ENCODE assay signal across 16 cellular contexts in genomic region chr3:37630441-37630840, GRCh38.
A peak's percentile ranks its signal among the peaks of the same experiment; 100 is the strongest.
DNase-seq lines count a peak whose midpoint lies in the region; ATAC-seq lines count a peak whose summit lies in the region.
"Had no signal": no experiment of that assay in that cellular context is flagged by ENCODE, and none has a peak within 500 bp of the region (broad histone marks: within the 10 kb centered on the region; RNA-seq: fewer than 3 reads in every experiment).

No MANE protein-coding gene starts in this region.

- peak; percentile 1 for DNase-seq in ecto neural progenitor cell (ENCODE audit: low spot score)
- no peak for DNase-seq in iPS-NIHi11 (ENCODE audit: low spot score)
- no peak for DNase-seq in GF-D8 (lab: John Stamatoyannopoulos, UW)
- DNase-seq: Caco-2; CD4-positive, alpha-beta T cell; GM23248; HCEC 1CT; KBM-7 had no signal

- H3K9me3 ChIP-seq in BLaER1 = peaks cover 11% of the 10 kb centered on the region; the same call in 1 of the 2 replicates
- H3K9me3 ChIP-seq: Caco-2 had no signal

- no peaks in the 10 kb centered on the region for H4K20me1 ChIP-seq in BLaER1

- no peak overlapping the region for H3K27ac Mint-ChIP-seq in stimulated activated memory B cell treated with anti-CD40 and anti-IgM and Interleukin-4, amounts not matched to agents 10 μg/mL and 1 μg/mL and 100 μg/mL, for 72 hours
- H3K27ac Mint-ChIP-seq: B cell; CD4-positive, alpha-beta T cell; IgD-negative memory B cell had no signal

- peaks cover 8% of the 10 kb centered on the region for H3K4me1 Mint-ChIP-seq in stimulated activated memory B cell treated with anti-CD40 and anti-IgM and Interleukin-4, amounts not matched to agents 10 μg/mL and 1 μg/mL and 100 μg/mL, for 72 hours
- H3K4me1 Mint-ChIP-seq: B cell, IgD-negative memory B cell had no signal

- no peak overlapping the region for H3K27ac ChIP-seq in BLaER1
- H3K27ac ChIP-seq: C4-2B, GM23248 had no signal

- H3K4me3 Mint-ChIP-seq in stimulated activated memory B cell treated with anti-CD40 and anti-IgM and Interleukin-4, amounts not matched to agents 10 μg/mL and 1 μg/mL and 100 μg/mL, for 72 hours = no peak overlapping the region
- H3K4me3 Mint-ChIP-seq: B cell; CD4-positive, alpha-beta T cell; IgD-negative memory B cell had no signal

- H3K4me1 ChIP-seq in BLaER1 = peaks cover 50% of the 10 kb centered on the region
- H3K4me1 ChIP-seq: Caco-2 had no signal

- peaks cover 60% of the 10 kb centered on the region for H3K27me3 Mint-ChIP-seq in stimulated activated memory B cell treated with anti-CD40 and anti-IgM and Interleukin-4, amounts not matched to agents 10 μg/mL and 1 μg/mL and 100 μg/mL, for 72 hours

- no peak overlapping the region for H3K4me3 ChIP-seq in BLaER1
- H3K4me3 ChIP-seq: GM23248 had no signal

- no peaks in the 10 kb centered on the region for H3K27me3 ChIP-seq in BLaER1

- no peak overlapping the region for H3K9ac ChIP-seq in BLaER1
- H3K9ac ChIP-seq: GM23248 had no signal

- H3K36me3 Mint-ChIP-seq in stimulated activated memory B cell treated with anti-CD40 and anti-IgM and Interleukin-4, amounts not matched to agents 10 μg/mL and 1 μg/mL and 100 μg/mL, for 72 hours = no peaks in the 10 kb centered on the region
- H3K36me3 Mint-ChIP-seq: IgD-negative memory B cell had no signal

- ATAC-seq in GM18868 (IDR thresholded peaks at IDR 0.05; ENCODE audit: unreplicated experiment) (peak; percentile 30), GM18909 (IDR thresholded peaks at IDR 0.05; ENCODE audit: poor library complexity, unreplicated experiment) (no peak), HG02571 (IDR thresholded peaks at IDR 0.05; ENCODE audit: unreplicated experiment) (no peak)
- peak; percentile 65 for ATAC-seq in stimulated activated memory B cell treated with anti-CD40 and anti-IgM and Interleukin-4, amounts not matched to agents 10 μg/mL and 1 μg/mL and 100 μg/mL, for 72 hours

- no peaks in the 10 kb centered on the region for H3K36me3 ChIP-seq in BLaER1

- peak overlapping the region; percentile 44; the same call in 1 of the 2 replicates for H3K4me2 ChIP-seq in BLaER1

- H3K9me3 Mint-ChIP-seq in stimulated activated memory B cell treated with anti-CD40 and anti-IgM and Interleukin-4, amounts not matched to agents 10 μg/mL and 1 μg/mL and 100 μg/mL, for 72 hours = peaks cover 4% of the 10 kb centered on the region

Comparison
In these comparisons a context has a peak if more than half of its experiments do, and no peak if none do; other contexts are left out.
1. ATAC-seq: peak in GM18868 (single experiment) and stimulated activated memory B cell treated with anti-CD40 and anti-IgM and Interleukin-4, amounts not matched to agents 10 μg/mL and 1 μg/mL and 100 μg/mL, for 72 hours (single experiment); none in GM18909 (single experiment) and HG02571 (single experiment).